25 cellular contexts compared by ENCODE assay signal in genomic region chr10:13703101-13703818, GRCh38.
DNase-seq lines count a peak whose midpoint lies in the region; ATAC-seq and TF ChIP-seq lines count a peak whose summit lies in the region.
"Had no signal": no experiment of that assay in that cellular context is flagged by ENCODE, and none has a peak within 500 bp of the region (broad histone marks: within the 10 kb centered on the region; RNA-seq: fewer than 3 reads in every experiment).

No MANE protein-coding gene starts in this region.

- no peak overlapping the region for H2BK5ac ChIP-seq in IMR-90 (ENCODE audit: low read depth, low read length, poor library complexity, severe bottlenecking)

- H3K9me3 Mint-ChIP-seq in nephron: no peaks in the 10 kb centered on the region
- H3K9me3 Mint-ChIP-seq: activated T-cell treated with anti-CD3 and anti-CD28 coated beads, Interleukin-2, amount 50 U/mL, for 4 hours; dendritic cell treated with granulocyte-macrophage colony-stimulating factor and Interleukin-4, amounts not matched to agents 40 ng/mL and 50 ng/mL, for 4 days had no signal

- H3K27ac Mint-ChIP-seq in nephron: peak overlapping the region; percentile 17 to 45 (median 34)
- H3K27ac Mint-ChIP-seq: CD4-positive, alpha-beta memory T cell had no signal

- H3K4me1 ChIP-seq in IMR-90 (ENCODE audit: control insufficient read depth, insufficient read depth, low read length) (peaks cover 21% of the 10 kb centered on the region), SK-N-SH (ENCODE audit: control insufficient read depth in 1 of 2, insufficient read depth in 2 of 2, low read depth in 1 of 2, low read length in 1 of 2) (peaks cover 2 to 19% of the 10 kb centered on the region in 2 experiments; a peak in 2 of 4 replicates)

- no peak overlapping the region for H4K5ac ChIP-seq in IMR-90 (ENCODE audit: low read depth, low read length)

- dilution Hi-C loops in IMR-90 (cut with HindIII; ENCODE audit: low sequenced_read_pairs, unreplicated experiment): no loop called here

- no peak overlapping the region for H4K91ac ChIP-seq in IMR-90 (ENCODE audit: insufficient read depth, low read depth, low read length)

- no peak overlapping the region; the same call in 1 of the 2 replicates for H3K14ac ChIP-seq in IMR-90 (replicated peaks; ENCODE audit: low read depth, low read length)

- CTCF ChIA-PET in IMR-90 (lab: Yijun Ruan, JAX) (interaction anchor here (0.7 kb wide), 1 partner anchor 12 kb away, joined by 4 read pairs; no protein-coding TSS in a partner anchor), SK-N-SH (lab: Yijun Ruan, JAX) (no interaction called here)

- H4K8ac ChIP-seq in IMR-90 (ENCODE audit: low read depth in 2 of 2, low read length in 2 of 2): no peak overlapping the region

- no TSS peak for BruUV-seq in IMR-90 (replicated peaks; lab: Mats Ljungman, UMichigan)

- H3K4me2 ChIP-seq in IMR-90 (ENCODE audit: low read depth, low read length) (no peak overlapping the region), SK-N-SH (no peak overlapping the region)

- H3K36me3 ChIP-seq in IMR-90 (ENCODE audit: control insufficient read depth, insufficient read depth, low read length): peaks cover 29% of the 10 kb centered on the region
- peaks cover 58% of the 10 kb centered on the region for H3K36me3 ChIP-seq in brain microvascular endothelial cell (replicated peaks)
- peaks cover 17 to 33% of the 10 kb centered on the region in 2 experiments for H3K36me3 ChIP-seq in SK-N-SH (replicated peaks in 1 of 2; ENCODE audit: control insufficient read depth in 1 of 2, insufficient read depth in 2 of 2, low read length in 1 of 2)
- H3K36me3 ChIP-seq: cardiac muscle cell, ovary had no signal

- peaks cover 73% of the 10 kb centered on the region for H3K4me1 Mint-ChIP-seq in nephron

- H3K27ac ChIP-seq in IMR-90 (ENCODE audit: insufficient read depth, low read length) (no peak overlapping the region), brain microvascular endothelial cell (no peak overlapping the region), SK-N-SH (ENCODE audit: low read depth in 2 of 2, low read length in 1 of 2) (no peak overlapping the region)
- H3K27ac ChIP-seq: cardiac muscle cell, ovary had no signal

- H3K36me3 Mint-ChIP-seq in nephron (ENCODE audit: low read depth): peaks cover 52% of the 10 kb centered on the region
- H3K36me3 Mint-ChIP-seq: CD4-positive, alpha-beta memory T cell had no signal

- H2AK9ac ChIP-seq in IMR-90 (replicated peaks; ENCODE audit: low read depth, low read length, poor library complexity): no peak overlapping the region

- no peak for TF ChIP-seq EP300 in SK-N-SH (IDR thresholded peaks at IDR 0.05; ENCODE audit: borderline replicate concordance in 1 of 2, low read depth in 1 of 2, low read length in 1 of 2)

- H3K27me3 Mint-ChIP-seq in nephron (ENCODE audit: low read depth): no peaks in the 10 kb centered on the region

- no peak overlapping the region for H3K18ac ChIP-seq in IMR-90 (ENCODE audit: low read depth, low read length)

- H4K20me1 ChIP-seq in IMR-90 (ENCODE audit: insufficient read depth, low read length): peaks cover 12% of the 10 kb centered on the region; the same call in 1 of the 2 replicates
- no peaks in the 10 kb centered on the region for H4K20me1 ChIP-seq in SK-N-SH (ENCODE audit: insufficient read depth)

- no peak overlapping the region for H2BK20ac ChIP-seq in IMR-90 (ENCODE audit: low read depth, low read length)

- H3K79me2 ChIP-seq in SK-N-SH (ENCODE audit: insufficient read depth): peaks cover 29% of the 10 kb centered on the region; the same call in 1 of the 2 replicates

- H2AFZ ChIP-seq in IMR-90 (replicated peaks; ENCODE audit: low read length, poor library complexity) (no peak overlapping the region), SK-N-SH (ENCODE audit: low read depth) (no peak overlapping the region)

- H3F3A ChIP-seq in SK-N-SH (replicated peaks; ENCODE audit: insufficient read depth): no peaks in the 10 kb centered on the region

- ATAC-seq in IMR-90 (ENCODE audit: low read depth) (no peak), HG02970 (IDR thresholded peaks at IDR 0.05; ENCODE audit: low FRiP score, unreplicated experiment) (no peak), GM21825 (IDR thresholded peaks at IDR 0.05; ENCODE audit: unreplicated experiment) (no peak)
- ATAC-seq: activated T-cell treated with anti-CD3 and anti-CD28 coated beads, Interleukin-2, amount 50 U/mL, for 4 hours; stimulated activated naive CD8-positive, alpha-beta T cell treated with anti-CD3 and anti-CD28 coated beads, Interleukin-15, Interleukin-2, amounts not matched to agents 100 U/mL and 50 U/mL, for 24 hours had no signal

- H3K9me2 ChIP-seq in SK-N-SH: no peaks in the 10 kb centered on the region

- no CpG with 5 or more reads among the region's 15 CpGs for WGBS in IMR-90 (ENCODE audit: extremely low coverage in 2 of 2, insufficient read length in 1 of 2), 2 experiments
- 90% methylated on average over 15 of the region's 15 CpGs for WGBS in SK-N-SH (ENCODE audit: low lambda C conversion rate)

- peaks cover 31 to 95% of the 10 kb centered on the region in 2 experiments for H3K79me1 ChIP-seq in IMR-90 (ENCODE audit: low read depth in 1 of 2, low read length in 2 of 2)

- H3K9ac ChIP-seq in IMR-90 (ENCODE audit: low read depth, low read length): no peak overlapping the region
- H3K9ac ChIP-seq in SK-N-SH: no peak overlapping the region

- peak overlapping the region; percentile 54; the same call in 1 of the 2 replicates for H2AK5ac ChIP-seq in IMR-90 (ENCODE audit: low read depth, low read length)

- TF ChIP-seq CTCF in IMR-90 (conservative IDR thresholded peaks at IDR 0.05; ENCODE audit: low read depth, low read length) (no peak), brain microvascular endothelial cell (IDR thresholded peaks at IDR 0.05; ENCODE audit: low read depth, low read length, missing control alignments) (no peak), nephron (IDR thresholded peaks at IDR 0.05; ENCODE audit: unreplicated experiment in 3 of 3) (no peak), SK-N-SH (IDR thresholded peaks at IDR 0.05) (no peak)

- peak overlapping the region; percentile 55 to 92 (median 62) for H3K4me3 Mint-ChIP-seq in nephron
- H3K4me3 Mint-ChIP-seq: activated T-cell treated with anti-CD3 and anti-CD28 coated beads, Interleukin-2, amount 50 U/mL, for 4 hours; CD4-positive, alpha-beta memory T cell had no signal

- TF ChIP-seq POLR2A in IMR-90 (IDR thresholded peaks at IDR 0.05; ENCODE audit: low read depth, low read length): no peak

- in situ Hi-C loops in IMR-90 (cut with MboI; ENCODE audit: low sequenced_read_pairs) (no loop called here), brain microvascular endothelial cell (cut with HindIII; ENCODE audit: low pct_ligation_motif_present, low sequenced_read_pairs) (no loop called here)

- H3K27me3 ChIP-seq in IMR-90 (ENCODE audit: control insufficient read depth, insufficient read depth, low read length): no peaks in the 10 kb centered on the region
- no peaks in the 10 kb centered on the region for H3K27me3 ChIP-seq in brain microvascular endothelial cell (replicated peaks)
- no peaks in the 10 kb centered on the region for H3K27me3 ChIP-seq in SK-N-SH (ENCODE audit: insufficient read depth)
- H3K27me3 ChIP-seq: cardiac muscle cell, ovary, right atrium auricular region had no signal

- H3K4me3 ChIP-seq in IMR-90 (ENCODE audit: insufficient read depth, low read depth, low read length) (no peak overlapping the region), brain microvascular endothelial cell (ENCODE audit: low read depth, low read length) (peak overlapping the region; percentile 75), SK-N-SH (ENCODE audit: low read depth in 2 of 2, low read length in 1 of 2) (no peak overlapping the region)
- H3K4me3 ChIP-seq: cardiac muscle cell, ovary, right atrium auricular region had no signal

- DNase-seq in IMR-90 (no peak), brain microvascular endothelial cell (no peak), SK-N-SH (no peak), amniotic stem cell (lab: John Stamatoyannopoulos, UW) (no peak)
- DNase-seq: activated CD4-positive, alpha-beta T cell treated with anti-CD3 and anti-CD28 coated beads for 48 hours; activated naive CD4-positive, alpha-beta T cell; activated T-cell treated with anti-CD3 and anti-CD28 coated beads, Interleukin-2, amount 50 U/mL, for 4 hours; CD4-positive, alpha-beta memory T cell; head of caudate nucleus; MM.1S; NCI-H1417 treated with DMSO at 0.1 percent for 48 hours; NCI-H2107; NCI-H446 treated with DMSO at 0.1 percent for 48 hours; ovary; Right ventricle myocardium superior; stimulated activated CD4-positive, alpha-beta T cell treated with anti-CD3 and anti-CD28 coated beads, Interleukin-12 subunit alpha, Interleukin-12 subunit beta, amount 100 ng/mL, for 4 hours; stimulated activated CD4-positive, alpha-beta T cell treated with anti-CD3 and anti-CD28 coated beads, Interleukin-4, amount 100 ng/mL, for 24 hours; stimulated activated naive CD8-positive, alpha-beta T cell treated with anti-CD3 and anti-CD28 coated beads, Interleukin-15, Interleukin-2, amounts not matched to agents 100 U/mL and 50 U/mL, for 24 hours; SW 1271 had no signal

- H3K9me1 ChIP-seq in IMR-90 (ENCODE audit: insufficient read depth, low read length): peaks cover 23% of the 10 kb centered on the region

- no peak overlapping the region for H3K4ac ChIP-seq in IMR-90 (ENCODE audit: low read depth, low read length)

- TF ChIP-seq RAD21 in IMR-90 (IDR thresholded peaks at IDR 0.05; ENCODE audit: low read length): no peak
- no peak for TF ChIP-seq RAD21 in SK-N-SH (IDR thresholded peaks at IDR 0.05; ENCODE audit: low read length)

- no peak overlapping the region for H2BK120ac ChIP-seq in IMR-90 (ENCODE audit: low read depth, low read length)

- H2BK15ac ChIP-seq in IMR-90 (ENCODE audit: low read depth, low read length): no peak overlapping the region

- H3K9me3 ChIP-seq in IMR-90 (ENCODE audit: control insufficient read depth, insufficient read depth, low read length) (no peaks in the 10 kb centered on the region), SK-N-SH (no peaks in the 10 kb centered on the region)
- H3K9me3 ChIP-seq: ovary, right atrium auricular region had no signal

- POLR2A ChIA-PET in IMR-90 (lab: Charles Lee; ENCODE audit: unreplicated experiment): no interaction called here
- POLR2A ChIA-PET in SK-N-SH (lab: Yijun Ruan, JAX): no interaction called here

- intact Hi-C loops in IMR-90 (cut with micrococcal nuclease): no loop called here

- H3K56ac ChIP-seq in IMR-90 (ENCODE audit: extremely low read depth, insufficient read depth, low read length): no peak overlapping the region

- 0 out of 2 replicates have a peak overlapping the region, but pooled peaks have one; percentile 13 for H3K23ac ChIP-seq in IMR-90 (ENCODE audit: low read depth, low read length)

TF ChIP-seq in SK-N-SH, 30 proteins besides CTCF, POLR2A, EP300 and RAD21:
- no peak for TF ChIP-seq NFIC (IDR thresholded peaks at IDR 0.05; ENCODE audit: borderline replicate concordance)
